8 cellular contexts compared by ENCODE assay signal in the genomic region with DNA sequence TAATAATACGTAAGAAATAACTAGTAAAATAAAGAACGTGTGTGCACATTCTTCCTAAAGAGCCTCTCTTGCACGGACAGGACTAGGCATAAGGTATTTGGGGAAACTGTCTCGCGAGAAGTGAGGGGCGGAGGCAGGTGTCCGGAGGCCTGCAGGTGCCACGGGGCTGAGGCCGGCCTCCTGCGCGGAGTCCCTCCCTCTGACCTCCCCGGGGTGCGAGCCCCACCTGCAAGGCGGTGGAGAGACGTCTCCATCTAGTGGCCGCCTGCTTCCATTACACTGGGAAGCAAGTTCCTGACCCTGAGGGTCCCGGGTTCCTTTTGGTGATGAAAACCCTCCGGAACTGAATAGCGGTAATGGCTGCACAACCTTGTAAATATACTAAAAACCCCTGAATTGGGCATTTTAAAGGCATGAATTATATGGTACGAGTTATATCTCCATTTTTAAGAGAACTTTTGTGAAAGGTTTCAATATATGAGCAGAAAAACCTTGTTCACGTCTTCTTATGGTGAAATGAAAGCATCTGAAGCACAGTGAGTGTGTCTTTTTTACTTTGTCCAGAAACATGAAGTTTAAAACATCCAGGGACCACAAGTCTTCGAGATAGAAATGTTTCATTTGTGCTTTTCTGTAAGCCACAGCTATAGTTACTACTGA. TPM values are rescaled to one million over a fixed set of nuclear protein-coding genes. Genes with fewer than 3 reads are reported as not detected.
DNase-seq lines count a peak whose midpoint lies in the region; ATAC-seq, FAIRE-seq and TF ChIP-seq lines count a peak whose summit lies in the region.

No MANE protein-coding gene starts in this region.

- H4K20me1 ChIP-seq in IMR-90 (ENCODE audit: insufficient read depth, low read length): no peaks in the 10 kb centered on the region

- H2AK5ac ChIP-seq in IMR-90 (ENCODE audit: low read depth, low read length): no peak overlapping the region
- H2AK5ac ChIP-seq in trophoblast cell (ENCODE audit: low read length): no peak overlapping the region

- H4K8ac ChIP-seq in IMR-90 (ENCODE audit: low read depth in 2 of 2, low read length in 2 of 2) (no peak overlapping the region), trophoblast cell (ENCODE audit: low read depth, low read length) (no peak overlapping the region)

- no peaks in the 10 kb centered on the region for H3K9me1 ChIP-seq in IMR-90 (ENCODE audit: insufficient read depth, low read length)

- no peak overlapping the region for H4K5ac ChIP-seq in IMR-90 (ENCODE audit: low read depth, low read length)

- POLR2A ChIA-PET in IMR-90 (lab: Charles Lee; ENCODE audit: unreplicated experiment): no interaction called here

- 5% methylated on average over 7 of the region's 22 CpGs; no CpG with 5 or more reads in 1 of the 2 experiments for WGBS in IMR-90 (ENCODE audit: extremely low coverage in 2 of 2, insufficient read length in 1 of 2), 2 experiments
- no CpG with 5 or more reads among the region's 22 CpGs for WGBS in trophoblast cell (ENCODE audit: extremely low coverage, insufficient coverage, insufficient read length)

- H3K79me1 ChIP-seq in IMR-90 (ENCODE audit: low read depth in 1 of 2, low read length in 2 of 2): no peaks in the 10 kb centered on the region
- no peaks in the 10 kb centered on the region for H3K79me1 ChIP-seq in trophoblast cell (ENCODE audit: low read length)

- H2BK20ac ChIP-seq in IMR-90 (ENCODE audit: low read depth, low read length): no peak overlapping the region

- peak; percentile 85 for TF ChIP-seq CTCF in IMR-90 (conservative IDR thresholded peaks at IDR 0.05; ENCODE audit: low read depth, low read length)

- ATAC-seq in GM21381 (IDR thresholded peaks at IDR 0.05; ENCODE audit: unreplicated experiment): peak; percentile 90
- ATAC-seq in IMR-90 (ENCODE audit: low read depth): peak; percentile 92

- TF ChIP-seq RAD21 in IMR-90 (IDR thresholded peaks at IDR 0.05; ENCODE audit: low read length): peak; percentile 95

- H3K4me1 ChIP-seq in IMR-90 (ENCODE audit: control insufficient read depth, insufficient read depth, low read length): no peaks in the 10 kb centered on the region
- no peaks in the 10 kb centered on the region for H3K4me1 ChIP-seq in trophoblast cell (ENCODE audit: control insufficient read depth in 1 of 2, insufficient read depth in 2 of 2, low read length in 2 of 2)

- H3K9ac ChIP-seq in IMR-90 (ENCODE audit: low read depth, low read length) (no peak overlapping the region), trophoblast cell (ENCODE audit: low read length) (no peak overlapping the region)

- H3K27ac ChIP-seq in IMR-90 (ENCODE audit: insufficient read depth, low read length): no peak overlapping the region
- H3K27ac ChIP-seq in trophoblast cell (ENCODE audit: low read depth, low read length): no peak overlapping the region

- H2AK9ac ChIP-seq in IMR-90 (replicated peaks; ENCODE audit: low read depth, low read length, poor library complexity): peak overlapping the region; percentile 23

- CTCF ChIA-PET in IMR-90 (lab: Yijun Ruan, JAX): interaction anchor here (0.9 to 1.2 kb wide), 2 partner anchors 19 to 264 kb away, joined by 3 to 10 read pairs; no protein-coding TSS in a partner anchor

- H4K91ac ChIP-seq in IMR-90 (ENCODE audit: insufficient read depth, low read depth, low read length) (no peak overlapping the region), trophoblast cell (ENCODE audit: low read depth, low read length) (no peak overlapping the region)

- no peak for TF ChIP-seq POLR2A in IMR-90 (IDR thresholded peaks at IDR 0.05; ENCODE audit: low read depth, low read length)

- BruUV-seq in IMR-90 (replicated peaks; lab: Mats Ljungman, UMichigan): no TSS peak

- H3K4me2 ChIP-seq in IMR-90 (ENCODE audit: low read depth, low read length) (no peak overlapping the region), trophoblast cell (ENCODE audit: low read length) (no peak overlapping the region)

- no peak overlapping the region for H2BK12ac ChIP-seq in trophoblast cell (ENCODE audit: low read length)

- H3K36me3 ChIP-seq in IMR-90 (ENCODE audit: control insufficient read depth, insufficient read depth, low read length): no peaks in the 10 kb centered on the region
- no peaks in the 10 kb centered on the region for H3K36me3 ChIP-seq in trophoblast cell (ENCODE audit: control insufficient read depth in 1 of 2, insufficient read depth in 2 of 2, low read length in 2 of 2)

- H2AFZ ChIP-seq in IMR-90 (replicated peaks; ENCODE audit: low read length, poor library complexity) (no peak overlapping the region), trophoblast cell (ENCODE audit: insufficient read depth, low read length, poor library complexity) (no peak overlapping the region)

- no peak overlapping the region for H3K23ac ChIP-seq in IMR-90 (ENCODE audit: low read depth, low read length)
- no peak overlapping the region for H3K23ac ChIP-seq in trophoblast cell (ENCODE audit: low read length)

- H3K4me3 ChIP-seq in IMR-90 (ENCODE audit: insufficient read depth, low read depth, low read length) (no peak overlapping the region), trophoblast cell (ENCODE audit: low read depth, low read length) (no peak overlapping the region)

- dilution Hi-C loops in IMR-90 (cut with HindIII; ENCODE audit: low sequenced_read_pairs, unreplicated experiment): no loop called here

- in situ Hi-C loops in IMR-90 (cut with MboI; ENCODE audit: low sequenced_read_pairs): loop anchor here (5.0 kb wide), 1 partner anchor 267 kb away; no protein-coding TSS in a partner anchor

- peak; percentile 77 for DNase-seq in COR-L47 (lab: John Stamatoyannopoulos, UW)
- DNase-seq in IMR-90: peak; percentile 47
- peak; percentile 82 for DNase-seq in RPMI8226
- peak; percentile 46 for DNase-seq in activated T-helper 9 cell treated with anti-CD3 and anti-CD28 coated beads, Interleukin-2, amount 50 U/mL, for 16 hours (ENCODE audit: low read depth)
- DNase-seq in germinal center (ENCODE audit: low spot score): peak; percentile 90
- DNase-seq in trophoblast cell: peak; percentile 8 to 59
- DNase-seq in urothelium cell line (ENCODE audit: low spot score): peak; percentile 94

- H3K56ac ChIP-seq in IMR-90 (ENCODE audit: extremely low read depth, insufficient read depth, low read length): no peak overlapping the region

- H3K9me3 ChIP-seq in IMR-90 (ENCODE audit: control insufficient read depth, insufficient read depth, low read length) (no peaks in the 10 kb centered on the region), trophoblast cell (ENCODE audit: insufficient read depth, low read depth, low read length) (peaks cover 3% of the 10 kb centered on the region)

- no peaks in the 10 kb centered on the region for H3K79me2 ChIP-seq in trophoblast cell (ENCODE audit: control insufficient read depth, insufficient read depth, low read length, poor library complexity)

- no peak overlapping the region for H2BK5ac ChIP-seq in IMR-90 (ENCODE audit: low read depth, low read length, poor library complexity, severe bottlenecking)
- no peak overlapping the region for H2BK5ac ChIP-seq in trophoblast cell (ENCODE audit: low read depth, low read length, poor library complexity)

- intact Hi-C loops in IMR-90 (cut with micrococcal nuclease): loop anchor here (1.0 kb wide), 2 partner anchors 116 to 264 kb away; no protein-coding TSS in a partner anchor

- H2BK15ac ChIP-seq in IMR-90 (ENCODE audit: low read depth, low read length): no peak overlapping the region

- no peak overlapping the region for H4K12ac ChIP-seq in trophoblast cell (ENCODE audit: low read depth, low read length)

- H3K27me3 ChIP-seq in IMR-90 (ENCODE audit: control insufficient read depth, insufficient read depth, low read length) (peaks cover 24% of the 10 kb centered on the region), trophoblast cell (ENCODE audit: insufficient read depth, low read length) (no peaks in the 10 kb centered on the region)

- H2BK120ac ChIP-seq in IMR-90 (ENCODE audit: low read depth, low read length) (no peak overlapping the region), trophoblast cell (ENCODE audit: insufficient read depth, low read length, poor library complexity) (no peak overlapping the region)

- peak; percentile 93 for FAIRE-seq in urothelium cell line (lab: Jason Lieb, UNC)

- no peak overlapping the region for H3K18ac ChIP-seq in IMR-90 (ENCODE audit: low read depth, low read length)
- no peak overlapping the region for H3K18ac ChIP-seq in trophoblast cell (ENCODE audit: low read length)

- no peak overlapping the region for H3K4ac ChIP-seq in IMR-90 (ENCODE audit: low read depth, low read length)
- H3K4ac ChIP-seq in trophoblast cell (ENCODE audit: low read depth, low read length): no peak overlapping the region

- H3K14ac ChIP-seq in IMR-90 (replicated peaks; ENCODE audit: low read depth, low read length) (no peak overlapping the region), trophoblast cell (ENCODE audit: low read length) (no peak overlapping the region)

TF ChIP-seq in IMR-90, 13 proteins besides CTCF, POLR2A, EP300 and RAD21:
- TF ChIP-seq MAZ (IDR thresholded peaks at IDR 0.05; ENCODE audit: borderline replicate concordance, low read depth, low read length) (peak; percentile 58; the same call in 1 of the 2 replicates), RCOR1 (IDR thresholded peaks at IDR 0.05; ENCODE audit: insufficient replicate concordance, low read length) (no peak), RFX5 (IDR thresholded peaks at IDR 0.05; ENCODE audit: low read depth, low read length) (no peak), MAFK (IDR thresholded peaks at IDR 0.05; ENCODE audit: low read depth, low read length) (no peak), SMC3 (IDR thresholded peaks at IDR 0.05; ENCODE audit: low read depth, low read length) (peak; percentile 89), MXI1 (IDR thresholded peaks at IDR 0.05; ENCODE audit: borderline replicate concordance, low read depth, low read length) (no peak)
- TF ChIP-seq, protein P1, sequence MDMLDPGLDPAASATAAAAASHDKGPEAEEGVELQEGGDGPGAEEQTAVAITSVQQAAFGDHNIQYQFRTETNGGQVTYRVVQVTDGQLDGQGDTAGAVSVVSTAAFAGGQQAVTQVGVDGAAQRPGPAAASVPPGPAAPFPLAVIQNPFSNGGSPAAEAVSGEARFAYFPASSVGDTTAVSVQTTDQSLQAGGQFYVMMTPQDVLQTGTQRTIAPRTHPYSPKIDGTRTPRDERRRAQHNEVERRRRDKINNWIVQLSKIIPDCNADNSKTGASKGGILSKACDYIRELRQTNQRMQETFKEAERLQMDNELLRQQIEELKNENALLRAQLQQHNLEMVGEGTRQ (IDR thresholded peaks at IDR 0.05; ENCODE audit: low read depth, low read length): no peak

RNA-seq across cellular contexts. Expression of a gene that starts 35.5 kb away (rescaled TPM):
- total RNA-seq in IMR-90 (2012; rRNA removed): 17.5 and 17.6 TPM in 2 replicates
- polyA plus RNA-seq in IMR-90 (2012; rRNA removed): 13.4 and 14.5 TPM in 2 replicates
- 10.6 and 13.3 TPM in 2 replicates for polyA plus RNA-seq in IMR-90 (2012; cell fraction: cytosol; rRNA removed)
- 23.9 and 32.2 TPM in 2 replicates for polyA plus RNA-seq in IMR-90 (2012; cell fraction: nucleus; rRNA removed; ENCODE audit: low replicate concordance)
- 21.4 and 21.6 TPM in 2 replicates for polyA plus RNA-seq in trophoblast cell (2013)

Comparison
In these comparisons a context has a peak if more than half of its experiments do, and no peak if none do; other contexts are left out.
1. DNase-seq: peak in every context shown above with its lines; median percentile 94 in urothelium cell line; 90 in germinal center; 82 in RPMI8226; 77 in COR-L47; 47 in IMR-90; 46 in activated T-helper 9 cell treated with anti-CD3 and anti-CD28 coated beads, Interleukin-2, amount 50 U/mL, for 16 hours; 34 in trophoblast cell.